In genomic region chr9:132351404-132352050, GRCh38 we compare ENCODE assay signal across 11 cellular contexts. TPM values are rescaled to one million over a fixed set of nuclear protein-coding genes. Genes with fewer than 3 reads are reported as not detected.
DNase-seq lines count a peak whose midpoint lies in the region; ATAC-seq and TF ChIP-seq lines count a peak whose summit lies in the region.
"Had no signal": no experiment of that assay in that cellular context is flagged by ENCODE, and none has a peak within 500 bp of the region (broad histone marks: within the 10 kb centered on the region; RNA-seq: fewer than 3 reads in every experiment).

No MANE protein-coding gene starts in this region.

- no peak for DNase-seq in activated CD4-positive, alpha-beta T cell treated with anti-CD3 and anti-CD28 coated beads for 36 hours
- no peak for DNase-seq in activated CD4-positive, alpha-beta T cell treated with anti-CD3 and anti-CD28 coated beads, Interleukin-2, amount 50 U/mL, for 1 hour
- DNase-seq in SK-N-MC (ENCODE audit: low read depth, low spot score) = no peak
- DNase-seq in erythroblast (lab: John Stamatoyannopoulos, UW) = peak; percentile 26 to 52
- DNase-seq in body of pancreas = no peak
- DNase-seq in NCI-H774 (lab: John Stamatoyannopoulos, UW) = no peak
- no peak for DNase-seq in brain microvascular endothelial cell
- DNase-seq: nucleus accumbens had no signal

- H3K27me3 ChIP-seq in body of pancreas (no peaks in the 10 kb centered on the region), brain microvascular endothelial cell (replicated peaks) (no peaks in the 10 kb centered on the region)

- TF ChIP-seq CTCF in body of pancreas (IDR thresholded peaks at IDR 0.05) = no peak
- no peak for TF ChIP-seq CTCF in brain microvascular endothelial cell (IDR thresholded peaks at IDR 0.05; ENCODE audit: low read depth, low read length, missing control alignments)

- peaks cover 24% of the 10 kb centered on the region for H3K4me1 ChIP-seq in body of pancreas

- no peaks in the 10 kb centered on the region for H3K9me3 ChIP-seq in SK-N-MC (ENCODE audit: low read depth, low read length)
- H3K9me3 ChIP-seq in body of pancreas = no peaks in the 10 kb centered on the region

- H3K27ac ChIP-seq in SK-N-MC = peak overlapping the region; percentile 37; the same call in 1 of the 2 replicates
- peak overlapping the region in 1 of 4 donors; percentile 8 for H3K27ac ChIP-seq in body of pancreas
- H3K27ac ChIP-seq in brain microvascular endothelial cell = no peak overlapping the region

- peaks cover 51% of the 10 kb centered on the region for H3K4me1 Mint-ChIP-seq in activated CD4-positive, alpha-beta T cell treated with anti-CD3 and anti-CD28 coated beads for 36 hours
- H3K4me1 Mint-ChIP-seq in stimulated activated memory B cell treated with anti-CD40 and anti-IgM and Interleukin-4, amounts not matched to agents 10 μg/mL and 1 μg/mL and 100 μg/mL, for 72 hours = peaks cover 51% of the 10 kb centered on the region

- H3K4me3 ChIP-seq in SK-N-MC (peak overlapping the region; percentile 9; the same call in 1 of the 2 replicates), body of pancreas (no peak overlapping the region), brain microvascular endothelial cell (ENCODE audit: low read depth, low read length) (no peak overlapping the region)

- H3K36me3 ChIP-seq in SK-N-MC (ENCODE audit: insufficient read depth, low read length) (peaks cover 64% of the 10 kb centered on the region), body of pancreas (replicated peaks in 1 of 2; ENCODE audit: insufficient read depth in 1 of 2, low read depth in 2 of 2) (peaks cover 5 to 21% of the 10 kb centered on the region in 2 donors), brain microvascular endothelial cell (replicated peaks) (peaks cover 47% of the 10 kb centered on the region)

- WGBS in body of pancreas, 2 donors = 61 to 69% methylated on average over 3 of the region's 3 CpGs

- peaks cover 54% of the 10 kb centered on the region for H3K36me3 Mint-ChIP-seq in activated CD4-positive, alpha-beta T cell treated with anti-CD3 and anti-CD28 coated beads for 36 hours (ENCODE audit: low read depth)
- H3K36me3 Mint-ChIP-seq in stimulated activated memory B cell treated with anti-CD40 and anti-IgM and Interleukin-4, amounts not matched to agents 10 μg/mL and 1 μg/mL and 100 μg/mL, for 72 hours = peaks cover 44% of the 10 kb centered on the region

- no peaks in the 10 kb centered on the region for H3K27me3 Mint-ChIP-seq in activated CD4-positive, alpha-beta T cell treated with anti-CD3 and anti-CD28 coated beads for 36 hours
- H3K27me3 Mint-ChIP-seq in stimulated activated memory B cell treated with anti-CD40 and anti-IgM and Interleukin-4, amounts not matched to agents 10 μg/mL and 1 μg/mL and 100 μg/mL, for 72 hours = no peaks in the 10 kb centered on the region

- ATAC-seq in activated CD4-positive, alpha-beta T cell treated with anti-CD3 and anti-CD28 coated beads for 36 hours = no peak
- ATAC-seq in stimulated activated memory B cell treated with anti-CD40 and anti-IgM and Interleukin-4, amounts not matched to agents 10 μg/mL and 1 μg/mL and 100 μg/mL, for 72 hours = no peak
- no peak for ATAC-seq in body of pancreas

- peak overlapping the region; percentile 7 for H3K9ac ChIP-seq in SK-N-MC (ENCODE audit: insufficient read length)

- intact Hi-C loops in activated CD4-positive, alpha-beta T cell treated with anti-CD3 and anti-CD28 coated beads for 36 hours (cut with DNase I, micrococcal nuclease) = loop anchor here (2.0 to 10.0 kb wide), 8 partner anchors 53 to 1094 kb away; partner anchors contain the start of genes GTF3C5 (in 1 of the 2), MED22 (in 1 of the 2), RPL7A (in 1 of the 2) and STKLD1 (in 1 of the 2)
- intact Hi-C loops in body of pancreas (cut with DNase I) = no loop called here

- POLR2A ChIA-PET in activated CD4-positive, alpha-beta T cell treated with anti-CD3 and anti-CD28 coated beads for 36 hours (lab: Charles Lee) = interaction anchor here (0.6 to 1.2 kb wide), 5 partner anchors 53 to 818 kb away, joined by 3 to 4 read pairs (median 3); no protein-coding TSS in a partner anchor

- no peaks in the 10 kb centered on the region for H3K9me3 Mint-ChIP-seq in activated CD4-positive, alpha-beta T cell treated with anti-CD3 and anti-CD28 coated beads for 36 hours (ENCODE audit: low read depth)
- no peaks in the 10 kb centered on the region for H3K9me3 Mint-ChIP-seq in stimulated activated memory B cell treated with anti-CD40 and anti-IgM and Interleukin-4, amounts not matched to agents 10 μg/mL and 1 μg/mL and 100 μg/mL, for 72 hours

- no peak for TF ChIP-seq POLR2A in erythroblast (IDR thresholded peaks at IDR 0.05; ENCODE audit: low read length)
- TF ChIP-seq POLR2A in body of pancreas (IDR thresholded peaks at IDR 0.05) = no peak

- in situ Hi-C loops in brain microvascular endothelial cell (cut with HindIII; ENCODE audit: low pct_ligation_motif_present, low sequenced_read_pairs) = no loop called here

- CTCF ChIA-PET in activated CD4-positive, alpha-beta T cell treated with anti-CD3 and anti-CD28 coated beads for 36 hours (lab: Charles Lee) = interaction anchor here (0.7 to 2.6 kb wide), 6 partner anchors 9 to 103 kb away, joined by 3 to 12 read pairs (median 4); no protein-coding TSS in a partner anchor

- H3K4me3 Mint-ChIP-seq in activated CD4-positive, alpha-beta T cell treated with anti-CD3 and anti-CD28 coated beads for 36 hours = peak overlapping the region; percentile 79
- H3K4me3 Mint-ChIP-seq in stimulated activated memory B cell treated with anti-CD40 and anti-IgM and Interleukin-4, amounts not matched to agents 10 μg/mL and 1 μg/mL and 100 μg/mL, for 72 hours = peak overlapping the region; percentile 56

- peak overlapping the region; percentile 87 for H3K27ac Mint-ChIP-seq in activated CD4-positive, alpha-beta T cell treated with anti-CD3 and anti-CD28 coated beads for 36 hours
- peak overlapping the region; percentile 99 for H3K27ac Mint-ChIP-seq in stimulated activated memory B cell treated with anti-CD40 and anti-IgM and Interleukin-4, amounts not matched to agents 10 μg/mL and 1 μg/mL and 100 μg/mL, for 72 hours

RNA-seq across cellular contexts. Expression of gene SETX, which starts 3.3 kb away (rescaled TPM):
- 10 to 100 TPM; 37.5 to 38.1 TPM for total RNA-seq in activated CD4-positive, alpha-beta T cell treated with anti-CD3 and anti-CD28 coated beads for 36 hours
- total RNA-seq in body of pancreas = 10 to 100 TPM; 26.7 to 30.4 TPM

RNA-seq across cellular contexts. Expression of gene TTF1, which starts 55.1 kb away (rescaled TPM):
- total RNA-seq in activated CD4-positive, alpha-beta T cell treated with anti-CD3 and anti-CD28 coated beads for 36 hours = 10 to 100 TPM; 31.9 to 33.4 TPM
- 10 to 100 TPM in 1 of 2 donors, 1 to 10 TPM in 1; 7.5 to 27.7 TPM for total RNA-seq in body of pancreas

RNA-seq across cellular contexts. Expression of gene CFAP77, which starts 58.5 kb away (rescaled TPM):
- not detected for total RNA-seq in activated CD4-positive, alpha-beta T cell treated with anti-CD3 and anti-CD28 coated beads for 36 hours
- total RNA-seq in body of pancreas = not detected
- total RNA-seq: HT1080, RPMI7951 had no signal

Comparison
In these comparisons a context has a peak if more than half of its experiments do, and no peak if none do; other contexts are left out.
1. DNase-seq: peak in erythroblast (2 of 2); none in activated CD4-positive, alpha-beta T cell treated with anti-CD3 and anti-CD28 coated beads for 36 hours (single experiment), activated CD4-positive, alpha-beta T cell treated with anti-CD3 and anti-CD28 coated beads, Interleukin-2, amount 50 U/mL, for 1 hour (single experiment), SK-N-MC (single experiment), body of pancreas (0 of 4), NCI-H774 (single experiment) and brain microvascular endothelial cell (single experiment).